ENCODE assay signal across 13 cellular contexts in genomic region chr12:50686406-50686805, GRCh38.
A peak's percentile ranks its signal among the peaks of the same experiment; 100 is the strongest.
DNase-seq lines count a peak whose midpoint lies in the region; ATAC-seq lines count a peak whose summit lies in the region.
"Had no signal": no experiment of that assay in that cellular context is flagged by ENCODE, and none has a peak within 500 bp of the region (broad histone marks: within the 10 kb centered on the region; RNA-seq: fewer than 3 reads in every experiment).

No MANE protein-coding gene starts in this region.

- DNase-seq in activated T-cell treated with anti-CD3 and anti-CD28 coated beads, Interleukin-2, amount 50 U/mL, for 72 hours = no peak
- DNase-seq in activated T-cell treated with anti-CD3 and anti-CD28 coated beads, Interleukin-2, amount 50 U/mL, for 4 hours = no peak
- DNase-seq in cerebellar nuclear complex (lab: John Stamatoyannopoulos, UW) (peak; percentile 41 to 83), left lobe of liver (ENCODE audit: low spot score) (no peak), HUDEP-2 (lab: John Stamatoyannopoulos, UW; ENCODE audit: unreplicated experiment in 76 of 76) (no peak), GM19238 (ENCODE audit: insufficient read length, low spot score) (no peak)
- DNase-seq in stimulated activated naive B cell treated with anti-CD40 and anti-IgM and Interleukin-4, amounts not matched to agents 10 μg/mL and 1 μg/mL and 100 μg/mL, for 72 hours = no peak
- DNase-seq: ACHN; BE2C; Caco-2; CD4-positive, CD25-positive, alpha-beta regulatory T cell; GDM1; H9 had no signal

- H3K36me3 Mint-ChIP-seq in activated T-cell treated with anti-CD3 and anti-CD28 coated beads, Interleukin-2, amount 50 U/mL, for 72 hours (ENCODE audit: insufficient read depth in 2 of 2) = peaks cover 0 to 3% of the 10 kb centered on the region in 2 donors
- H3K36me3 Mint-ChIP-seq in activated T-cell treated with anti-CD3 and anti-CD28 coated beads, Interleukin-2, amount 50 U/mL, for 4 hours (ENCODE audit: insufficient read depth) = peaks cover 33% of the 10 kb centered on the region
- H3K36me3 Mint-ChIP-seq in stimulated activated naive B cell treated with anti-CD40 and anti-IgM and Interleukin-4, amounts not matched to agents 10 μg/mL and 1 μg/mL and 100 μg/mL, for 72 hours = peaks cover 18 to 40% of the 10 kb centered on the region in 2 donors

- no peak overlapping the region for H3K4me3 Mint-ChIP-seq in activated T-cell treated with anti-CD3 and anti-CD28 coated beads, Interleukin-2, amount 50 U/mL, for 72 hours
- H3K4me3 Mint-ChIP-seq in activated T-cell treated with anti-CD3 and anti-CD28 coated beads, Interleukin-2, amount 50 U/mL, for 4 hours = no peak overlapping the region
- H3K4me3 Mint-ChIP-seq in stimulated activated naive B cell treated with anti-CD40 and anti-IgM and Interleukin-4, amounts not matched to agents 10 μg/mL and 1 μg/mL and 100 μg/mL, for 72 hours = no peak overlapping the region
- H3K4me3 Mint-ChIP-seq: CD4-positive, CD25-positive, alpha-beta regulatory T cell; H9 had no signal

- no peaks in the 10 kb centered on the region for H3K9me3 Mint-ChIP-seq in activated T-cell treated with anti-CD3 and anti-CD28 coated beads, Interleukin-2, amount 50 U/mL, for 72 hours
- no peaks in the 10 kb centered on the region for H3K9me3 Mint-ChIP-seq in activated T-cell treated with anti-CD3 and anti-CD28 coated beads, Interleukin-2, amount 50 U/mL, for 4 hours
- H3K9me3 Mint-ChIP-seq in stimulated activated naive B cell treated with anti-CD40 and anti-IgM and Interleukin-4, amounts not matched to agents 10 μg/mL and 1 μg/mL and 100 μg/mL, for 72 hours = no peaks in the 10 kb centered on the region
- H3K9me3 Mint-ChIP-seq: CD4-positive, CD25-positive, alpha-beta regulatory T cell; H9 had no signal

- no peaks in the 10 kb centered on the region for H3K4me1 Mint-ChIP-seq in activated T-cell treated with anti-CD3 and anti-CD28 coated beads, Interleukin-2, amount 50 U/mL, for 72 hours (ENCODE audit: low read depth)
- H3K4me1 Mint-ChIP-seq in activated T-cell treated with anti-CD3 and anti-CD28 coated beads, Interleukin-2, amount 50 U/mL, for 4 hours (ENCODE audit: low read depth) = no peaks in the 10 kb centered on the region
- peaks cover 0 to 2% of the 10 kb centered on the region in 2 donors for H3K4me1 Mint-ChIP-seq in stimulated activated naive B cell treated with anti-CD40 and anti-IgM and Interleukin-4, amounts not matched to agents 10 μg/mL and 1 μg/mL and 100 μg/mL, for 72 hours

- ATAC-seq in activated T-cell treated with anti-CD3 and anti-CD28 coated beads, Interleukin-2, amount 50 U/mL, for 72 hours (replicated peaks in 1 of 2) = no peak
- ATAC-seq in activated T-cell treated with anti-CD3 and anti-CD28 coated beads, Interleukin-2, amount 50 U/mL, for 4 hours = no peak
- ATAC-seq in left lobe of liver = peak; percentile 30
- no peak for ATAC-seq in stimulated activated naive B cell treated with anti-CD40 and anti-IgM and Interleukin-4, amounts not matched to agents 10 μg/mL and 1 μg/mL and 100 μg/mL, for 72 hours (replicated peaks)

- H3K27ac Mint-ChIP-seq in activated T-cell treated with anti-CD3 and anti-CD28 coated beads, Interleukin-2, amount 50 U/mL, for 72 hours = peak overlapping the region; percentile 34
- no peak overlapping the region for H3K27ac Mint-ChIP-seq in stimulated activated naive B cell treated with anti-CD40 and anti-IgM and Interleukin-4, amounts not matched to agents 10 μg/mL and 1 μg/mL and 100 μg/mL, for 72 hours

- no peaks in the 10 kb centered on the region for H3K27me3 Mint-ChIP-seq in activated T-cell treated with anti-CD3 and anti-CD28 coated beads, Interleukin-2, amount 50 U/mL, for 72 hours (ENCODE audit: low read depth)
- no peaks in the 10 kb centered on the region for H3K27me3 Mint-ChIP-seq in activated T-cell treated with anti-CD3 and anti-CD28 coated beads, Interleukin-2, amount 50 U/mL, for 4 hours (ENCODE audit: low read depth)
- H3K27me3 Mint-ChIP-seq in stimulated activated naive B cell treated with anti-CD40 and anti-IgM and Interleukin-4, amounts not matched to agents 10 μg/mL and 1 μg/mL and 100 μg/mL, for 72 hours = no peaks in the 10 kb centered on the region
- H3K27me3 Mint-ChIP-seq: CD4-positive, CD25-positive, alpha-beta regulatory T cell had no signal

Comparison
In these comparisons a context has a peak if more than half of its experiments do, and no peak if none do; other contexts are left out.
1. DNase-seq: peak in cerebellar nuclear complex (2 of 2); none in activated T-cell treated with anti-CD3 and anti-CD28 coated beads, Interleukin-2, amount 50 U/mL, for 72 hours (0 of 2), activated T-cell treated with anti-CD3 and anti-CD28 coated beads, Interleukin-2, amount 50 U/mL, for 4 hours (single experiment), left lobe of liver (single experiment), stimulated activated naive B cell treated with anti-CD40 and anti-IgM and Interleukin-4, amounts not matched to agents 10 μg/mL and 1 μg/mL and 100 μg/mL, for 72 hours (single experiment), HUDEP-2 (0 of 76) and GM19238 (single experiment).